In the genomic region with DNA sequence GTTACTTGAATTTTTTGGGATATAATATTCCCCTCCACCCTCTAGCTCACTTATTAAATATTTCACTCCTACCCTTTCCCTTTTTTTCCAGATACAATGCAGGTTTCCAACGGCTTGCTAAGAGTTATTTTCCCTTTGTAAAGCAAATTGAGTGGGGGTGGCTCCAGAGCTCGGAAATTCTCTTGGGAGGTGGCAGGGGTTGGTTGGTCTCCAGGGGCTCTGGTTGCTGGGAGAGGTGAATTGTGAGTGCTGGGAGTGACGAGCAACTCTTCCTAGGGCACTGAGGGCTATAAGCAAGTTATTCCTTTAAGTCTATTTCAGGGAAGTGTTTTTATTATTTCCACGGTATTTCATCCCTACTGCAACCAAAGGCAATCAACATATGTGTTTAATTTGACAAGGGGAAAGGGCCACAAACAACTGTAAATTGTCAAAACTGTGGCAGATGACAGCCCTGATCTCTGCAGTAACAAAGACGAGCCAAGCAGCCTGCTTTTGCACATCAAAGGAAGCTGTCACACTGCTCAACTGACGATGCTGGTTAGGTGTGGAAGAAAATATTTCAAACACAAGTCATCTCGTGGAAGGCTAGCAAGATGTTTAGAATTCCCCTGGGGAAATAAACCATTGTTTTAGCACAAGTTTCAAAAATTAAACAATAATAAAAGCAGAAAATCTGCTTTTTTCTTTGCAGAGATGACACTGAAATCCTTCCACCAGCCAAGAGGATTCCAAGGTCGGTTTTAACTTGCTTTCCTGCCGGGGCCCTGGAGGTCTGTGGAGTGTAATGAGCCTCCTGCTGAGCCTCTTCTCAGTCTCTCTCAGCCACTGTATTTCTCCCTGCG, we compare ENCODE assay signal across 15 cellular contexts. TPM values are rescaled to one million over a fixed set of nuclear protein-coding genes. Genes with fewer than 3 reads are reported as not detected.
A peak's percentile ranks its signal among the peaks of the same experiment; 100 is the strongest.
DNase-seq lines count a peak whose midpoint lies in the region; TF ChIP-seq lines count a peak whose summit lies in the region.
"Had no signal": no experiment of that assay in that cellular context is flagged by ENCODE, and none has a peak within 500 bp of the region (broad histone marks: within the 10 kb centered on the region; RNA-seq: fewer than 3 reads in every experiment).

No MANE protein-coding gene starts in this region.

- no peaks in the 10 kb centered on the region for H3K36me3 Mint-ChIP-seq in activated T-cell treated with anti-CD3 and anti-CD28 coated beads, Interleukin-2, amount 50 U/mL, for 24 hours (ENCODE audit: low read depth)
- H3K36me3 Mint-ChIP-seq: CD4-positive, alpha-beta memory T cell; immature natural killer cell had no signal

- no peaks in the 10 kb centered on the region for H3K36me3 ChIP-seq in HAP-1 (replicated peaks)
- no peaks in the 10 kb centered on the region for H3K36me3 ChIP-seq in SK-N-MC (ENCODE audit: insufficient read depth, low read length)
- no peaks in the 10 kb centered on the region for H3K36me3 ChIP-seq in ovary
- H3K36me3 ChIP-seq: stomach had no signal

- H3K27ac ChIP-seq in SK-N-MC (peak overlapping the region; percentile 84), ovary (no peak overlapping the region)
- H3K27ac ChIP-seq: RWPE1, skin epidermis, stomach had no signal

- H3K9me3 ChIP-seq in HAP-1 (no peaks in the 10 kb centered on the region), SK-N-MC (ENCODE audit: low read depth, low read length) (no peaks in the 10 kb centered on the region), ovary (no peaks in the 10 kb centered on the region)
- H3K9me3 ChIP-seq: stomach had no signal

- 6 to 11% (median 6%) methylated on average over 10 of the region's 10 CpGs for WGBS in ovary, 3 donors

- no peak for TF ChIP-seq POLR2A in ovary (IDR thresholded peaks at IDR 0.05)

- H3K9ac ChIP-seq in SK-N-MC (ENCODE audit: insufficient read length): no peak overlapping the region

- DNase-seq in 8988T: peak; percentile 54
- DNase-seq in HAP-1 (ENCODE audit: low spot score in 2 of 2): peak; percentile 93 to 98
- DNase-seq in SK-N-MC (ENCODE audit: low read depth, low spot score): peak; percentile 16
- peak; percentile 42 for DNase-seq in iPS DF 19.7 (ENCODE audit: low read depth, low spot score)
- no peak for DNase-seq in activated T-cell treated with anti-CD3 and anti-CD28 coated beads, Interleukin-2, amount 50 U/mL, for 24 hours
- no peak for DNase-seq in NK-92 treated with Interleukin-12 subunit alpha and Interleukin-12 subunit beta, amount 100 ng/mL, for 24 hours (lab: John Stamatoyannopoulos, UW)
- no peak for DNase-seq in ovary
- DNase-seq in AML-193 (lab: John Stamatoyannopoulos, UW): no peak
- DNase-seq: activated CD8-positive, alpha-beta T cell treated with anti-CD3 and anti-CD28 coated beads for 36 hours; CD4-positive, alpha-beta memory T cell; immature natural killer cell; KG1; stomach had no signal

- no peaks in the 10 kb centered on the region for H3K27me3 Mint-ChIP-seq in activated T-cell treated with anti-CD3 and anti-CD28 coated beads, Interleukin-2, amount 50 U/mL, for 24 hours
- H3K27me3 Mint-ChIP-seq: activated CD8-positive, alpha-beta T cell treated with anti-CD3 and anti-CD28 coated beads for 36 hours; CD4-positive, alpha-beta memory T cell had no signal

- TF ChIP-seq EP300 in ovary (IDR thresholded peaks at IDR 0.05): no peak

- no peak for TF ChIP-seq CTCF in ovary (IDR thresholded peaks at IDR 0.05)

- intact Hi-C loops in ovary (cut with DNase I): no loop called here

- in situ Hi-C loops in HAP-1 (cut with MboI; ENCODE audit: low sequenced_read_pairs): no loop called here

- no peak overlapping the region for H3K4me3 Mint-ChIP-seq in activated T-cell treated with anti-CD3 and anti-CD28 coated beads, Interleukin-2, amount 50 U/mL, for 24 hours
- H3K4me3 Mint-ChIP-seq: activated CD8-positive, alpha-beta T cell treated with anti-CD3 and anti-CD28 coated beads for 36 hours; CD4-positive, alpha-beta memory T cell; immature natural killer cell had no signal

- H3K9me3 Mint-ChIP-seq in activated T-cell treated with anti-CD3 and anti-CD28 coated beads, Interleukin-2, amount 50 U/mL, for 24 hours: no peaks in the 10 kb centered on the region
- H3K9me3 Mint-ChIP-seq: activated CD8-positive, alpha-beta T cell treated with anti-CD3 and anti-CD28 coated beads for 36 hours; immature natural killer cell had no signal

- H3K27me3 ChIP-seq in HAP-1 (ENCODE audit: low read depth) (no peaks in the 10 kb centered on the region), ovary (no peaks in the 10 kb centered on the region)
- H3K27me3 ChIP-seq: stomach had no signal

- H3K4me3 ChIP-seq in HAP-1 (peak overlapping the region; percentile 3), SK-N-MC (peak overlapping the region; percentile 75), ovary (no peak overlapping the region)
- H3K4me3 ChIP-seq: skin epidermis, stomach had no signal

- H3K4me1 Mint-ChIP-seq in activated T-cell treated with anti-CD3 and anti-CD28 coated beads, Interleukin-2, amount 50 U/mL, for 24 hours (ENCODE audit: low read depth): peaks cover 11% of the 10 kb centered on the region

- H3K27ac Mint-ChIP-seq in activated T-cell treated with anti-CD3 and anti-CD28 coated beads, Interleukin-2, amount 50 U/mL, for 24 hours: no peak overlapping the region
- H3K27ac Mint-ChIP-seq: activated CD8-positive, alpha-beta T cell treated with anti-CD3 and anti-CD28 coated beads for 36 hours had no signal

- H3K4me1 ChIP-seq in HAP-1 (peaks cover 30% of the 10 kb centered on the region), ovary (ENCODE audit: insufficient read depth) (no peaks in the 10 kb centered on the region)
- H3K4me1 ChIP-seq: stomach had no signal

RNA-seq across cellular contexts. Expression of a gene that starts 34.8 kb away (rescaled TPM):
- 10 to 100 TPM in 6 of 7 donors, 1 to 10 TPM in 1; 7.2 to 25.0 (median 17.8) TPM for total RNA-seq in ovary
- 10 to 100 TPM in 1 of 2 donors, 1 to 10 TPM in 1; 3.0 to 13.5 TPM for polyA plus RNA-seq in ovary

Comparison
In these comparisons a context has a peak if more than half of its experiments do, and no peak if none do; other contexts are left out.
1. DNase-seq: peak in 8988T (single experiment), HAP-1 (2 of 2), SK-N-MC (single experiment) and iPS DF 19.7 (single experiment); none in activated T-cell treated with anti-CD3 and anti-CD28 coated beads, Interleukin-2, amount 50 U/mL, for 24 hours (single experiment), NK-92 treated with Interleukin-12 subunit alpha and Interleukin-12 subunit beta, amount 100 ng/mL, for 24 hours (single experiment), ovary (0 of 5) and AML-193 (0 of 2).